In genomic region chr15:60530653-60531052, GRCh38 we compare ENCODE assay signal across 23 cellular contexts.
"Had no signal": no experiment of that assay in that cellular context is flagged by ENCODE, and none has a peak within 500 bp of the region (broad histone marks: within the 10 kb centered on the region; RNA-seq: fewer than 3 reads in every experiment).

No MANE protein-coding gene starts in this region.

- ATAC-seq: foreskin keratinocyte; left lung; stimulated activated naive CD8-positive, alpha-beta T cell treated with anti-CD3 and anti-CD28 coated beads, Interleukin-15, Interleukin-2, amounts not matched to agents 100 U/mL and 50 U/mL, for 24 hours; WTC11 had no signal

- H3K4me3 Mint-ChIP-seq: activated CD4-positive, alpha-beta memory T cell treated with anti-CD3 and anti-CD28 coated beads for 36 hours; activated naive CD8-positive, alpha-beta T cell treated with anti-CD3 and anti-CD28 coated beads, Interleukin-2, amount 10 ng/mL, durations not matched to agents 7 days and 5 days; neural crest cell; T-helper 2 cell treated with Interferon-gamma antibody and Interleukin-4, amounts not matched to agents 5 μg/mL and 100 μg/mL, for 36 hours; WTC11 had no signal

- H3K27me3 Mint-ChIP-seq: activated CD4-positive, alpha-beta memory T cell treated with anti-CD3 and anti-CD28 coated beads for 36 hours; activated naive CD8-positive, alpha-beta T cell treated with anti-CD3 and anti-CD28 coated beads, Interleukin-2, amount 10 ng/mL, durations not matched to agents 7 days and 5 days; progenitor cell of endocrine pancreas had no signal

- DNase-seq: activated CD4-positive, alpha-beta memory T cell treated with anti-CD3 and anti-CD28 coated beads for 36 hours; activated CD4-positive, alpha-beta T cell treated with anti-CD3 and anti-CD28 coated beads for 4 hours; activated gamma-delta T cell; activated naive CD8-positive, alpha-beta T cell treated with anti-CD3 and anti-CD28 coated beads, Interleukin-2, amount 10 ng/mL, durations not matched to agents 7 days and 5 days; activated T-cell treated with anti-CD3 and anti-CD28 coated beads, Interleukin-2, amount 50 U/mL, for 48 hours; amygdala; foreskin keratinocyte; glutamatergic neuron; hippocampal formation; kidney; left lung; midbrain; stimulated activated CD4-positive, alpha-beta T cell treated with anti-CD3 and anti-CD28 coated beads, Interleukin-12 subunit alpha, Interleukin-12 subunit beta, amount 100 ng/mL, for 4 hours; stimulated activated CD4-positive, alpha-beta T cell treated with anti-CD3 and anti-CD28 coated beads, Interleukin-1b, Interleukin-23, amount 100 ng/mL, for 48 hours; stimulated activated naive CD8-positive, alpha-beta T cell treated with anti-CD3 and anti-CD28 coated beads, Interleukin-15, Interleukin-2, amounts not matched to agents 100 U/mL and 50 U/mL, for 24 hours; substantia nigra; SW 1271; tibial artery had no signal

- H3K4me1 ChIP-seq: foreskin keratinocyte had no signal

- H3K36me3 ChIP-seq: cardiac muscle cell, left lung had no signal

- H3K36me3 Mint-ChIP-seq: WTC11 had no signal

- H3K9me3 Mint-ChIP-seq: activated CD4-positive, alpha-beta memory T cell treated with anti-CD3 and anti-CD28 coated beads for 36 hours; activated naive CD8-positive, alpha-beta T cell treated with anti-CD3 and anti-CD28 coated beads, Interleukin-2, amount 10 ng/mL, durations not matched to agents 7 days and 5 days; neural crest cell; T-helper 2 cell treated with Interferon-gamma antibody and Interleukin-4, amounts not matched to agents 5 μg/mL and 100 μg/mL, for 36 hours; WTC11 had no signal

- H3K4me1 Mint-ChIP-seq: neural crest cell had no signal

- H3K27ac Mint-ChIP-seq: activated CD4-positive, alpha-beta memory T cell treated with anti-CD3 and anti-CD28 coated beads for 36 hours; activated naive CD8-positive, alpha-beta T cell treated with anti-CD3 and anti-CD28 coated beads, Interleukin-2, amount 10 ng/mL, durations not matched to agents 7 days and 5 days; progenitor cell of endocrine pancreas; T-helper 2 cell treated with Interferon-gamma antibody and Interleukin-4, amounts not matched to agents 5 μg/mL and 100 μg/mL, for 36 hours; WTC11 had no signal

- H3K4me3 ChIP-seq: cardiac muscle cell, left lung, tibial artery had no signal

- H3K27me3 ChIP-seq: cardiac muscle cell, foreskin keratinocyte, left lung, tibial artery had no signal

- H3K27ac ChIP-seq: cardiac muscle cell, foreskin keratinocyte, left lung, tibial artery had no signal

- H3K9me3 ChIP-seq: left lung, tibial artery had no signal
